ENCODE assay signal across 1 cellular context in the genomic region with DNA sequence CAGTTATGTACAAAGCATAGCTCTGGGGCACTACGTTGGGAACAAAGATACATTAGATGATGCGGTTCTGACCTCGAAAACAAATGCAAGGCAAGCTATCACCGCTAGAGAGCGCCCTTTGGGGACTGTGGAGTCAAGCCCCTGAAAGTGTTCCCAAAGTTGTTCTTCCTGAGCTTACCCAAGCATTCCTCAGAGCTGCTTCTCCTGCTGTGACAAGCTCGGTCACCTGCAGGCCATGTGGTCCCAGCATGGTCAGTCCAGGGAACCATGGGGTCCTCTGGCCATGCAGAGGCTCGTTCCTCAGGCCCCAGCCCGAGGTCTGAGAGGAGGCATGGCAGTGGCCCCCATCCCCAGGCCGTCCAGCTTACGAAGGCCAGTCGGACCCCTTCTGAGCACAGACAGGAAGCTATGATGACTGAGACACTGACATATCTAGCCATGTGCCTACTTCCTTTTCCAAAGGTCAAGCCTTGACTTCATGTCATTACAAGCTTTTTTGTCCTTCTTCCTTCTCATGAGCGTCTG.
TF ChIP-seq lines count a peak whose summit lies in the region.

No MANE protein-coding gene starts in this region.

TF ChIP-seq in K562, 482 proteins besides CTCF, POLR2A, EP300 and RAD21:
- TF ChIP-seq, protein P1, sequence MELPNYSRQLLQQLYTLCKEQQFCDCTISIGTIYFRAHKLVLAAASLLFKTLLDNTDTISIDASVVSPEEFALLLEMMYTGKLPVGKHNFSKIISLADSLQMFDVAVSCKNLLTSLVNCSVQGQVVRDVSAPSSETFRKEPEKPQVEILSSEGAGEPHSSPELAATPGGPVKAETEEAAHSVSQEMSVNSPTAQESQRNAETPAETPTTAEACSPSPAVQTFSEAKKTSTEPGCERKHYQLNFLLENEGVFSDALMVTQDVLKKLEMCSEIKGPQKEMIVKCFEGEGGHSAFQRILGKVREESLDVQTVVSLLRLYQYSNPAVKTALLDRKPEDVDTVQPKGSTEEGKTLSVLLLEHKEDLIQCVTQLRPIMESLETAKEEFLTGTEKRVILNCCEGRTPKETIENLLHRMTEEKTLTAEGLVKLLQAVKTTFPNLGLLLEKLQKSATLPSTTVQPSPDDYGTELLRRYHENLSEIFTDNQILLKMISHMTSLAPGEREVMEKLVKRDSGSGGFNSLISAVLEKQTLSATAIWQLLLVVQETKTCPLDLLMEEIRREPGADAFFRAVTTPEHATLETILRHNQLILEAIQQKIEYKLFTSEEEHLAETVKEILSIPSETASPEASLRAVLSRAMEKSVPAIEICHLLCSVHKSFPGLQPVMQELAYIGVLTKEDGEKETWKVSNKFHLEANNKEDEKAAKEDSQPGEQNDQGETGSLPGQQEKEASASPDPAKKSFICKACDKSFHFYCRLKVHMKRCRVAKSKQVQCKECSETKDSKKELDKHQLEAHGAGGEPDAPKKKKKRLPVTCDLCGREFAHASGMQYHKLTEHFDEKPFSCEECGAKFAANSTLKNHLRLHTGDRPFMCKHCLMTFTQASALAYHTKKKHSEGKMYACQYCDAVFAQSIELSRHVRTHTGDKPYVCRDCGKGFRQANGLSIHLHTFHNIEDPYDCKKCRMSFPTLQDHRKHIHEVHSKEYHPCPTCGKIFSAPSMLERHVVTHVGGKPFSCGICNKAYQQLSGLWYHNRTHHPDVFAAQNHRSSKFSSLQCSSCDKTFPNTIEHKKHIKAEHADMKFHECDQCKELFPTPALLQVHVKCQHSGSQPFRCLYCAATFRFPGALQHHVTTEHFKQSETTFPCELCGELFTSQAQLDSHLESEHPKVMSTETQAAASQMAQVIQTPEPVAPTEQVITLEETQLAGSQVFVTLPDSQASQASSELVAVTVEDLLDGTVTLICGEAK (IDR thresholded peaks at IDR 0.05) = no peak
- TF ChIP-seq, protein P1 (CRISPR knock-in tag; IDR thresholded peaks at IDR 0.05) = no peak
- TF ChIP-seq, protein P2, sequence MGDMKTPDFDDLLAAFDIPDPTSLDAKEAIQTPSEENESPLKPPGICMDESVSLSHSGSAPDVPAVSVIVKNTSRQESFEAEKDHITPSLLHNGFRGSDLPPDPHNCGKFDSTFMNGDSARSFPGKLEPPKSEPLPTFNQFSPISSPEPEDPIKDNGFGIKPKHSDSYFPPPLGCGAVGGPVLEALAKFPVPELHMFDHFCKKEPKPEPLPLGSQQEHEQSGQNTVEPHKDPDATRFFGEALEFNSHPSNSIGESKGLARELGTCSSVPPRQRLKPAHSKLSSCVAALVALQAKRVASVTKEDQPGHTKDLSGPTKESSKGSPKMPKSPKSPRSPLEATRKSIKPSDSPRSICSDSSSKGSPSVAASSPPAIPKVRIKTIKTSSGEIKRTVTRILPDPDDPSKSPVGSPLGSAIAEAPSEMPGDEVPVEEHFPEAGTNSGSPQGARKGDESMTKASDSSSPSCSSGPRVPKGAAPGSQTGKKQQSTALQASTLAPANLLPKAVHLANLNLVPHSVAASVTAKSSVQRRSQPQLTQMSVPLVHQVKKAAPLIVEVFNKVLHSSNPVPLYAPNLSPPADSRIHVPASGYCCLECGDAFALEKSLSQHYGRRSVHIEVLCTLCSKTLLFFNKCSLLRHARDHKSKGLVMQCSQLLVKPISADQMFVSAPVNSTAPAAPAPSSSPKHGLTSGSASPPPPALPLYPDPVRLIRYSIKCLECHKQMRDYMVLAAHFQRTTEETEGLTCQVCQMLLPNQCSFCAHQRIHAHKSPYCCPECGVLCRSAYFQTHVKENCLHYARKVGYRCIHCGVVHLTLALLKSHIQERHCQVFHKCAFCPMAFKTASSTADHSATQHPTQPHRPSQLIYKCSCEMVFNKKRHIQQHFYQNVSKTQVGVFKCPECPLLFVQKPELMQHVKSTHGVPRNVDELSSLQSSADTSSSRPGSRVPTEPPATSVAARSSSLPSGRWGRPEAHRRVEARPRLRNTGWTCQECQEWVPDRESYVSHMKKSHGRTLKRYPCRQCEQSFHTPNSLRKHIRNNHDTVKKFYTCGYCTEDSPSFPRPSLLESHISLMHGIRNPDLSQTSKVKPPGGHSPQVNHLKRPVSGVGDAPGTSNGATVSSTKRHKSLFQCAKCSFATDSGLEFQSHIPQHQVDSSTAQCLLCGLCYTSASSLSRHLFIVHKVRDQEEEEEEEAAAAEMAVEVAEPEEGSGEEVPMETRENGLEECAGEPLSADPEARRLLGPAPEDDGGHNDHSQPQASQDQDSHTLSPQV (IDR thresholded peaks at IDR 0.05) = no peak
- TF ChIP-seq POLR2B (IDR thresholded peaks at IDR 0.05; ENCODE audit: low read depth, partially characterized antibody) (no peak), NEUROD1 (IDR thresholded peaks at IDR 0.05; ENCODE audit: borderline replicate concordance, low read depth, low read length, partially characterized antibody) (no peak), TCFL5 (CRISPR knock-in tag; conservative IDR thresholded peaks at IDR 0.05) (no peak), ZNF77 (CRISPR knock-in tag; IDR thresholded peaks at IDR 0.05) (no peak), SRSF9 (IDR thresholded peaks at IDR 0.05; ENCODE audit: borderline replicate concordance, low read depth, low read length) (no peak), HMG20B (CRISPR knock-in tag; IDR thresholded peaks at IDR 0.05) (no peak), L3MBTL2 (IDR thresholded peaks at IDR 0.05) (0 out of 2 replicates have a peak, but pooled peaks have one; percentile 14)
- TF ChIP-seq, protein P3, sequence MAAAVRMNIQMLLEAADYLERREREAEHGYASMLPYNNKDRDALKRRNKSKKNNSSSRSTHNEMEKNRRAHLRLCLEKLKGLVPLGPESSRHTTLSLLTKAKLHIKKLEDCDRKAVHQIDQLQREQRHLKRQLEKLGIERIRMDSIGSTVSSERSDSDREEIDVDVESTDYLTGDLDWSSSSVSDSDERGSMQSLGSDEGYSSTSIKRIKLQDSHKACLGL (CRISPR knock-in tag; IDR thresholded peaks at IDR 0.05; ENCODE audit: borderline replicate concordance, poor library complexity, severe bottlenecking) = no peak
- TF ChIP-seq, protein P4, sequence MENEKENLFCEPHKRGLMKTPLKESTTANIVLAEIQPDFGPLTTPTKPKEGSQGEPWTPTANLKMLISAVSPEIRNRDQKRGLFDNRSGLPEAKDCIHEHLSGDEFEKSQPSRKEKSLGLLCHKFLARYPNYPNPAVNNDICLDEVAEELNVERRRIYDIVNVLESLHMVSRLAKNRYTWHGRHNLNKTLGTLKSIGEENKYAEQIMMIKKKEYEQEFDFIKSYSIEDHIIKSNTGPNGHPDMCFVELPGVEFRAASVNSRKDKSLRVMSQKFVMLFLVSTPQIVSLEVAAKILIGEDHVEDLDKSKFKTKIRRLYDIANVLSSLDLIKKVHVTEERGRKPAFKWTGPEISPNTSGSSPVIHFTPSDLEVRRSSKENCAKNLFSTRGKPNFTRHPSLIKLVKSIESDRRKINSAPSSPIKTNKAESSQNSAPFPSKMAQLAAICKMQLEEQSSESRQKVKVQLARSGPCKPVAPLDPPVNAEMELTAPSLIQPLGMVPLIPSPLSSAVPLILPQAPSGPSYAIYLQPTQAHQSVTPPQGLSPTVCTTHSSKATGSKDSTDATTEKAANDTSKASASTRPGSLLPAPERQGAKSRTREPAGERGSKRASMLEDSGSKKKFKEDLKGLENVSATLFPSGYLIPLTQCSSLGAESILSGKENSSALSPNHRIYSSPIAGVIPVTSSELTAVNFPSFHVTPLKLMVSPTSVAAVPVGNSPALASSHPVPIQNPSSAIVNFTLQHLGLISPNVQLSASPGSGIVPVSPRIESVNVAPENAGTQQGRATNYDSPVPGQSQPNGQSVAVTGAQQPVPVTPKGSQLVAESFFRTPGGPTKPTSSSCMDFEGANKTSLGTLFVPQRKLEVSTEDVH (IDR thresholded peaks at IDR 0.05; ENCODE audit: low read depth, partially characterized antibody) = no peak
- TF ChIP-seq, protein P5, sequence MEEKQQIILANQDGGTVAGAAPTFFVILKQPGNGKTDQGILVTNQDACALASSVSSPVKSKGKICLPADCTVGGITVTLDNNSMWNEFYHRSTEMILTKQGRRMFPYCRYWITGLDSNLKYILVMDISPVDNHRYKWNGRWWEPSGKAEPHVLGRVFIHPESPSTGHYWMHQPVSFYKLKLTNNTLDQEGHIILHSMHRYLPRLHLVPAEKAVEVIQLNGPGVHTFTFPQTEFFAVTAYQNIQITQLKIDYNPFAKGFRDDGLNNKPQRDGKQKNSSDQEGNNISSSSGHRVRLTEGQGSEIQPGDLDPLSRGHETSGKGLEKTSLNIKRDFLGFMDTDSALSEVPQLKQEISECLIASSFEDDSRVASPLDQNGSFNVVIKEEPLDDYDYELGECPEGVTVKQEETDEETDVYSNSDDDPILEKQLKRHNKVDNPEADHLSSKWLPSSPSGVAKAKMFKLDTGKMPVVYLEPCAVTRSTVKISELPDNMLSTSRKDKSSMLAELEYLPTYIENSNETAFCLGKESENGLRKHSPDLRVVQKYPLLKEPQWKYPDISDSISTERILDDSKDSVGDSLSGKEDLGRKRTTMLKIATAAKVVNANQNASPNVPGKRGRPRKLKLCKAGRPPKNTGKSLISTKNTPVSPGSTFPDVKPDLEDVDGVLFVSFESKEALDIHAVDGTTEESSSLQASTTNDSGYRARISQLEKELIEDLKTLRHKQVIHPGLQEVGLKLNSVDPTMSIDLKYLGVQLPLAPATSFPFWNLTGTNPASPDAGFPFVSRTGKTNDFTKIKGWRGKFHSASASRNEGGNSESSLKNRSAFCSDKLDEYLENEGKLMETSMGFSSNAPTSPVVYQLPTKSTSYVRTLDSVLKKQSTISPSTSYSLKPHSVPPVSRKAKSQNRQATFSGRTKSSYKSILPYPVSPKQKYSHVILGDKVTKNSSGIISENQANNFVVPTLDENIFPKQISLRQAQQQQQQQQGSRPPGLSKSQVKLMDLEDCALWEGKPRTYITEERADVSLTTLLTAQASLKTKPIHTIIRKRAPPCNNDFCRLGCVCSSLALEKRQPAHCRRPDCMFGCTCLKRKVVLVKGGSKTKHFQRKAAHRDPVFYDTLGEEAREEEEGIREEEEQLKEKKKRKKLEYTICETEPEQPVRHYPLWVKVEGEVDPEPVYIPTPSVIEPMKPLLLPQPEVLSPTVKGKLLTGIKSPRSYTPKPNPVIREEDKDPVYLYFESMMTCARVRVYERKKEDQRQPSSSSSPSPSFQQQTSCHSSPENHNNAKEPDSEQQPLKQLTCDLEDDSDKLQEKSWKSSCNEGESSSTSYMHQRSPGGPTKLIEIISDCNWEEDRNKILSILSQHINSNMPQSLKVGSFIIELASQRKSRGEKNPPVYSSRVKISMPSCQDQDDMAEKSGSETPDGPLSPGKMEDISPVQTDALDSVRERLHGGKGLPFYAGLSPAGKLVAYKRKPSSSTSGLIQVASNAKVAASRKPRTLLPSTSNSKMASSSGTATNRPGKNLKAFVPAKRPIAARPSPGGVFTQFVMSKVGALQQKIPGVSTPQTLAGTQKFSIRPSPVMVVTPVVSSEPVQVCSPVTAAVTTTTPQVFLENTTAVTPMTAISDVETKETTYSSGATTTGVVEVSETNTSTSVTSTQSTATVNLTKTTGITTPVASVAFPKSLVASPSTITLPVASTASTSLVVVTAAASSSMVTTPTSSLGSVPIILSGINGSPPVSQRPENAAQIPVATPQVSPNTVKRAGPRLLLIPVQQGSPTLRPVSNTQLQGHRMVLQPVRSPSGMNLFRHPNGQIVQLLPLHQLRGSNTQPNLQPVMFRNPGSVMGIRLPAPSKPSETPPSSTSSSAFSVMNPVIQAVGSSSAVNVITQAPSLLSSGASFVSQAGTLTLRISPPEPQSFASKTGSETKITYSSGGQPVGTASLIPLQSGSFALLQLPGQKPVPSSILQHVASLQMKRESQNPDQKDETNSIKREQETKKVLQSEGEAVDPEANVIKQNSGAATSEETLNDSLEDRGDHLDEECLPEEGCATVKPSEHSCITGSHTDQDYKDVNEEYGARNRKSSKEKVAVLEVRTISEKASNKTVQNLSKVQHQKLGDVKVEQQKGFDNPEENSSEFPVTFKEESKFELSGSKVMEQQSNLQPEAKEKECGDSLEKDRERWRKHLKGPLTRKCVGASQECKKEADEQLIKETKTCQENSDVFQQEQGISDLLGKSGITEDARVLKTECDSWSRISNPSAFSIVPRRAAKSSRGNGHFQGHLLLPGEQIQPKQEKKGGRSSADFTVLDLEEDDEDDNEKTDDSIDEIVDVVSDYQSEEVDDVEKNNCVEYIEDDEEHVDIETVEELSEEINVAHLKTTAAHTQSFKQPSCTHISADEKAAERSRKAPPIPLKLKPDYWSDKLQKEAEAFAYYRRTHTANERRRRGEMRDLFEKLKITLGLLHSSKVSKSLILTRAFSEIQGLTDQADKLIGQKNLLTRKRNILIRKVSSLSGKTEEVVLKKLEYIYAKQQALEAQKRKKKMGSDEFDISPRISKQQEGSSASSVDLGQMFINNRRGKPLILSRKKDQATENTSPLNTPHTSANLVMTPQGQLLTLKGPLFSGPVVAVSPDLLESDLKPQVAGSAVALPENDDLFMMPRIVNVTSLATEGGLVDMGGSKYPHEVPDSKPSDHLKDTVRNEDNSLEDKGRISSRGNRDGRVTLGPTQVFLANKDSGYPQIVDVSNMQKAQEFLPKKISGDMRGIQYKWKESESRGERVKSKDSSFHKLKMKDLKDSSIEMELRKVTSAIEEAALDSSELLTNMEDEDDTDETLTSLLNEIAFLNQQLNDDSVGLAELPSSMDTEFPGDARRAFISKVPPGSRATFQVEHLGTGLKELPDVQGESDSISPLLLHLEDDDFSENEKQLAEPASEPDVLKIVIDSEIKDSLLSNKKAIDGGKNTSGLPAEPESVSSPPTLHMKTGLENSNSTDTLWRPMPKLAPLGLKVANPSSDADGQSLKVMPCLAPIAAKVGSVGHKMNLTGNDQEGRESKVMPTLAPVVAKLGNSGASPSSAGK (IDR thresholded peaks at IDR 0.05) = peak; percentile 38; the same call in 1 of the 2 replicates
